ENCODE assay signal across 1 cellular context in genomic region chr12:88566430-88566829, GRCh38.
TF ChIP-seq lines count a peak whose summit lies in the region.

No MANE protein-coding gene starts in this region.

TF ChIP-seq in A549, 52 proteins besides CTCF, POLR2A, EP300 and RAD21 (continued from another document):
- TF ChIP-seq CHD2 (IDR thresholded peaks at IDR 0.05; ENCODE audit: low read length, partially characterized antibody) (no peak), HOXA7 (CRISPR knock-in tag; IDR thresholded peaks at IDR 0.05) (no peak), CEBPB (IDR thresholded peaks at IDR 0.05) (no peak), GATA3 (IDR thresholded peaks at IDR 0.05; ENCODE audit: borderline replicate concordance) (no peak), PBX3 (IDR thresholded peaks at IDR 0.05) (no peak), KDM1A (IDR thresholded peaks at IDR 0.05; ENCODE audit: low read depth) (no peak), SREBF2 (IDR thresholded peaks at IDR 0.05) (no peak), FOSB (CRISPR knock-in tag; IDR thresholded peaks at IDR 0.05) (no peak), USF2 (IDR thresholded peaks at IDR 0.05) (no peak), RCOR1 (IDR thresholded peaks at IDR 0.05; ENCODE audit: low read depth, low read length) (no peak), HES2 (IDR thresholded peaks at IDR 0.05) (no peak), MAX (IDR thresholded peaks at IDR 0.05) (no peak), CBX8 (IDR thresholded peaks at IDR 0.05) (no peak)
